18 cellular contexts compared by ENCODE assay signal in genomic region chr6:75107913-75108312, GRCh38.
DNase-seq lines count a peak whose midpoint lies in the region; ATAC-seq and TF ChIP-seq lines count a peak whose summit lies in the region.
"Had no signal": no experiment of that assay in that cellular context is flagged by ENCODE, and none has a peak within 500 bp of the region (broad histone marks: within the 10 kb centered on the region; RNA-seq: fewer than 3 reads in every experiment).

No MANE protein-coding gene starts in this region.

- no peak overlapping the region for H2AFZ ChIP-seq in osteoblast (ENCODE audit: low read length)

- H3K9ac ChIP-seq in adipocyte (ENCODE audit: low read length) (peak overlapping the region; percentile 57), stomach smooth muscle (ENCODE audit: low read length in 2 of 2) (no peak overlapping the region)

- H3K4me1 ChIP-seq in adipocyte (ENCODE audit: control insufficient read depth, insufficient read depth, low read length): peaks cover 41% of the 10 kb centered on the region
- peaks cover 0 to 4% (median 0%) of the 10 kb centered on the region in 3 donors for H3K4me1 ChIP-seq in esophagus squamous epithelium
- H3K4me1 ChIP-seq in stomach smooth muscle (ENCODE audit: control insufficient read depth, insufficient read depth, low read length): peaks cover 4% of the 10 kb centered on the region
- H3K4me1 ChIP-seq in osteoblast (ENCODE audit: insufficient read depth, low read length): peaks cover 16% of the 10 kb centered on the region
- H3K4me1 ChIP-seq: A549 had no signal

- peak overlapping the region in 3 of 4 donors; percentile 8 to 68 (median 10) for H3K27ac ChIP-seq in esophagus squamous epithelium
- H3K27ac ChIP-seq in stomach smooth muscle (ENCODE audit: low read length): peak overlapping the region; percentile 3
- no peak overlapping the region for H3K27ac ChIP-seq in osteoblast (ENCODE audit: low read depth, low read length)
- H3K27ac ChIP-seq: A549, C4-2B had no signal

- H3K79me2 ChIP-seq in osteoblast (ENCODE audit: insufficient read depth, low read length): no peaks in the 10 kb centered on the region

- H3K9me3 ChIP-seq in adipocyte (ENCODE audit: control insufficient read depth, low read length) (no peaks in the 10 kb centered on the region), esophagus squamous epithelium (no peaks in the 10 kb centered on the region), stomach smooth muscle (ENCODE audit: control insufficient read depth in 2 of 2, low read length in 2 of 2) (no peaks in the 10 kb centered on the region), osteoblast (ENCODE audit: low read depth, low read length) (no peaks in the 10 kb centered on the region)
- H3K9me3 ChIP-seq: A549, Caco-2, HAP-1 had no signal

- DNase-seq in adipocyte (ENCODE audit: low read depth) (no peak), esophagus squamous epithelium (lab: John Stamatoyannopoulos, UW) (no peak), NCI-H1694 treated with DMSO at 0.1 percent for 48 hours (lab: John Stamatoyannopoulos, UW) (no peak), osteoblast (ENCODE audit: insufficient read length, low spot score, missing footprints) (no peak)
- no peak for DNase-seq in activated CD4-positive, alpha-beta T cell treated with anti-CD3 and anti-CD28 coated beads, Interleukin-2, amount 50 U/mL, for 48 hours
- DNase-seq: 8988T; ACHN; Caco-2; CD4-positive, CD25-positive, alpha-beta regulatory T cell; CD8-positive, alpha-beta T cell; DMS153; DND-41; GOT3 had no signal

- H3K4me3 ChIP-seq in adipocyte (ENCODE audit: low read length) (peak overlapping the region; percentile 30), esophagus squamous epithelium (no peak overlapping the region), stomach smooth muscle (ENCODE audit: low read length in 2 of 2) (no peak overlapping the region), osteoblast (ENCODE audit: insufficient read depth, low read length) (no peak overlapping the region)
- H3K4me3 ChIP-seq: A549, HAP-1 had no signal

- no peaks in the 10 kb centered on the region for H4K20me1 ChIP-seq in osteoblast (ENCODE audit: insufficient read depth, low read length)

- H3K4me2 ChIP-seq in osteoblast (ENCODE audit: insufficient read depth, low read length): no peak overlapping the region
- H3K4me2 ChIP-seq: A549 had no signal

- ATAC-seq in HG03469 (IDR thresholded peaks at IDR 0.05; ENCODE audit: unreplicated experiment): no peak
- ATAC-seq: A549; CD8-positive, alpha-beta T cell had no signal

- intact Hi-C loops in esophagus squamous epithelium (cut with DNase I): no loop called here

- peaks cover 93% of the 10 kb centered on the region for H3K36me3 ChIP-seq in adipocyte (ENCODE audit: control insufficient read depth, insufficient read depth, low read length, severe bottlenecking)
- H3K36me3 ChIP-seq in esophagus squamous epithelium: peaks cover 0 to 3% (median 0%) of the 10 kb centered on the region in 3 donors
- peaks cover 12 to 39% of the 10 kb centered on the region in 2 donors for H3K36me3 ChIP-seq in stomach smooth muscle (ENCODE audit: control insufficient read depth in 2 of 2, insufficient read depth in 2 of 2, low read length in 2 of 2)
- peaks cover 90% of the 10 kb centered on the region for H3K36me3 ChIP-seq in osteoblast (ENCODE audit: insufficient read depth, low read length)
- H3K36me3 ChIP-seq: HAP-1 had no signal

- H3K27me3 ChIP-seq in adipocyte (replicated peaks; ENCODE audit: control insufficient read depth, insufficient read depth, low read length) (no peaks in the 10 kb centered on the region), esophagus squamous epithelium (no peaks in the 10 kb centered on the region), stomach smooth muscle (ENCODE audit: control insufficient read depth in 1 of 2, insufficient read depth in 2 of 2, low read length in 2 of 2) (no peaks in the 10 kb centered on the region), osteoblast (ENCODE audit: insufficient read depth, low read length) (no peaks in the 10 kb centered on the region)

- no peak for TF ChIP-seq POLR2A in esophagus squamous epithelium (IDR thresholded peaks at IDR 0.05)

- TF ChIP-seq CTCF in esophagus squamous epithelium (IDR thresholded peaks at IDR 0.05) (no peak), osteoblast (IDR thresholded peaks at IDR 0.05; ENCODE audit: extremely low read depth, low read depth, low read length) (no peak)
